15 cellular contexts compared by ENCODE assay signal in the genomic region with DNA sequence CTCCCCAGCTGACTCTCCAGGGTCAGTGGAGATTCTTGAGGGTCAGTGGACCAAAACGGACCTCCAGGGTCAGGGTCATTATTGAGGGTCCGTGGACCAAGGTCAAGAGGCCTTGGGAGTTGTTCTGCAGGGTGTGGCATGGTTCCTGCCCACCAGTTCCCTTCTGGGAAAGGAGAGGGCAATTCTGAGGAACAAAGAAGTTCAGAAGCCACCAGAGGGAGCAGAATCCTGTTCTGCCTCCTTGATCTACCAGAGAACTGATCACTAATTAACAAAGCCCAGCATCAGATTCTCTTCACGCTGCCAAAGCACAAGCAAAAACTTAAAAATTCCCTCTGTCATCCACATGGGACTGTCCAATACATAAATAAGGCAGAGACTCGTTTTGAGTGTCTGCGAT.
DNase-seq lines count a peak whose midpoint lies in the region; ATAC-seq and TF ChIP-seq lines count a peak whose summit lies in the region.
"Had no signal": no experiment of that assay in that cellular context is flagged by ENCODE, and none has a peak within 500 bp of the region (broad histone marks: within the 10 kb centered on the region; RNA-seq: fewer than 3 reads in every experiment).

No MANE protein-coding gene starts in this region.

- H3K79me2 ChIP-seq in HCT116 (ENCODE audit: insufficient read depth, low read length) = no peaks in the 10 kb centered on the region

- CTCF ChIA-PET in HCT116 (lab: Charles Lee) = no interaction called here

- POLR2A ChIA-PET in HCT116 (lab: Charles Lee) = no interaction called here

- RAD21 ChIA-PET in HCT116 (lab: Charles Lee; ENCODE audit: low non-redundant PET in 1 of 2, low total read pairs in 2 of 2, uncharacterized antibody in 2 of 2, unreplicated experiment in 2 of 2) = no interaction called here

- H3K9me3 ChIP-seq in HCT116 (ENCODE audit: control insufficient read depth in 1 of 2, insufficient read depth in 1 of 2, low read depth in 1 of 2, low read length in 2 of 2) = no peaks in the 10 kb centered on the region
- H3K9me3 ChIP-seq: BLaER1 had no signal

- TF ChIP-seq CTCF in C4-2B (conservative IDR thresholded peaks at IDR 0.05) = 0 out of 2 replicates have a peak, but pooled peaks have one; percentile 3
- 0 out of 6 replicates have a peak, but pooled peaks of 1 of the 3 experiments have one; percentile 6 for TF ChIP-seq CTCF in HCT116 (IDR thresholded peaks at IDR 0.05 in 2 of 3, conservative IDR thresholded peaks at IDR 0.05 in 1 of 3; ENCODE audit: borderline replicate concordance in 1 of 3, insufficient read depth in 1 of 3, low read depth in 2 of 3, low read length in 2 of 3)
- peak; percentile 41; the same call in 1 of the 2 replicates for TF ChIP-seq CTCF in VCaP (conservative IDR thresholded peaks at IDR 0.05)

- H3K9me2 ChIP-seq in HCT116 (ENCODE audit: insufficient read depth) = no peaks in the 10 kb centered on the region

- DNase-seq in HCT116 (ENCODE audit: low read depth, low spot score) = no peak
- DNase-seq in islet precursor cell = peak; percentile 34
- DNase-seq in NCI-H446 treated with DMSO at 0.1 percent for 48 hours (lab: John Stamatoyannopoulos, UW) = no peak
- DNase-seq in hippocampal formation (lab: John Stamatoyannopoulos, UW) = no peak
- DNase-seq: 8988T; AML-193; CD4-positive, CD25-positive, alpha-beta regulatory T cell; DMS53 had no signal

- H3K9ac ChIP-seq in HCT116 (ENCODE audit: low read length) = no peak overlapping the region
- H3K9ac ChIP-seq: BLaER1, KMS-11 had no signal

- no TSS peak for BruUV-seq in HCT116 (replicated peaks; lab: Mats Ljungman, UMichigan)

- intact Hi-C loops in HCT116 (cut with micrococcal nuclease) = no loop called here

- H2AFZ ChIP-seq in HCT116 (ENCODE audit: low read depth, low read length, poor library complexity, severe bottlenecking) = no peak overlapping the region

- H3K27ac ChIP-seq in C4-2B (no peak overlapping the region), HCT116 (ENCODE audit: low read depth, low read length) (no peak overlapping the region), VCaP (no peak overlapping the region)
- H3K27ac ChIP-seq: BLaER1, KMS-11 had no signal

- no peaks in the 10 kb centered on the region for H4K20me1 ChIP-seq in HCT116 (ENCODE audit: insufficient read depth)
- H4K20me1 ChIP-seq: BLaER1 had no signal

- H3K4me2 ChIP-seq in HCT116 (ENCODE audit: low read length) = no peak overlapping the region
- H3K4me2 ChIP-seq: BLaER1, KMS-11 had no signal

- H3K4me1 ChIP-seq in HCT116 (ENCODE audit: control insufficient read depth in 1 of 2, insufficient read depth in 2 of 2, low read length in 2 of 2) = no peaks in the 10 kb centered on the region
- H3K4me1 ChIP-seq: BLaER1 had no signal

- TF ChIP-seq RAD21 in HCT116 (IDR thresholded peaks at IDR 0.05; ENCODE audit: low read depth) = no peak

- H3K27me3 ChIP-seq in HCT116 (ENCODE audit: insufficient read depth, low read length) = peaks cover 63% of the 10 kb centered on the region
- H3K27me3 ChIP-seq: BLaER1 had no signal

- H3K36me3 ChIP-seq in HCT116 (ENCODE audit: control insufficient read depth in 1 of 2, insufficient read depth in 2 of 2, low read length in 2 of 2) = no peaks in the 10 kb centered on the region
- H3K36me3 ChIP-seq: BLaER1 had no signal

- TF ChIP-seq POLR2A in HCT116 (IDR thresholded peaks at IDR 0.05; ENCODE audit: borderline replicate concordance, extremely low read depth, insufficient read depth, insufficient read length) = no peak

- H3K4me3 ChIP-seq in HCT116 (replicated peaks in 1 of 2; ENCODE audit: low read depth in 1 of 2, low read length in 2 of 2) = no peak overlapping the region
- H3K4me3 ChIP-seq: BLaER1, GM12878 had no signal

- ATAC-seq in HCT116 = 0 out of 2 replicates have a peak, but pooled peaks have one; percentile 27
- ATAC-seq in HG03457 (IDR thresholded peaks at IDR 0.05; ENCODE audit: unreplicated experiment) = no peak
- ATAC-seq: GM12878, HepG2 had no signal

TF ChIP-seq in HCT116, 20 proteins besides CTCF, POLR2A, EP300 and RAD21:
- no peak for TF ChIP-seq EZH2phosphoT487 (IDR thresholded peaks at IDR 0.05; ENCODE audit: borderline replicate concordance)
- TF ChIP-seq SP1 (IDR thresholded peaks at IDR 0.05; ENCODE audit: low read depth) = no peak
- TF ChIP-seq TCF7L2 (IDR thresholded peaks at IDR 0.05; ENCODE audit: borderline replicate concordance, extremely low read depth, insufficient read depth, insufficient read length) = no peak
- TF ChIP-seq ZNF274 (IDR thresholded peaks at IDR 0.05; ENCODE audit: low read depth, low read length) = no peak
- no peak for TF ChIP-seq SRF (IDR thresholded peaks at IDR 0.05; ENCODE audit: low read depth)
- no peak for TF ChIP-seq ZFX (IDR thresholded peaks at IDR 0.05)
TF ChIP-seq in HCT116: peak in this region for 0.
